ENCODE assay signal across 13 cellular contexts in genomic region chr21:37863842-37864241, GRCh38. TPM values are rescaled to one million over a fixed set of nuclear protein-coding genes. Genes with fewer than 3 reads are reported as not detected.
A peak's percentile ranks its signal among the peaks of the same experiment; 100 is the strongest.
DNase-seq lines count a peak whose midpoint lies in the region; ATAC-seq, FAIRE-seq and TF ChIP-seq lines count a peak whose summit lies in the region.
"Had no signal": no experiment of that assay in that cellular context is flagged by ENCODE, and none has a peak within 500 bp of the region (broad histone marks: within the 10 kb centered on the region; RNA-seq: fewer than 3 reads in every experiment).

No MANE protein-coding gene starts in this region.

- in situ Hi-C loops in GM12878 (cut with MboI), result no loop called here
- in situ Hi-C loops in transverse colon (cut with MboI; ENCODE audit: low pct_ligation_motif_present in 1 of 4, low pct_unique_long_range_greater_than_20kb in 1 of 4, low sequenced_read_pairs in 3 of 4), result no loop called here

- H3K9ac ChIP-seq in GM12878 (ENCODE audit: control insufficient read depth, insufficient read depth, low read length), result no peak overlapping the region

- ATAC-seq in GM12878, result peak; percentile 66
- ATAC-seq in left lung, result peak; percentile 36
- ATAC-seq in GM18907 (IDR thresholded peaks at IDR 0.05; ENCODE audit: unreplicated experiment), result no peak

- no peaks in the 10 kb centered on the region for H3K36me3 ChIP-seq in GM12878 (ENCODE audit: control insufficient read depth in 2 of 2, insufficient read depth in 2 of 2, low read length in 1 of 2)
- no peaks in the 10 kb centered on the region for H3K36me3 ChIP-seq in left lung
- no peaks in the 10 kb centered on the region for H3K36me3 ChIP-seq in transverse colon

- TF ChIP-seq CTCF in GM12878 (IDR thresholded peaks at IDR 0.05 in 2 of 3, conservative IDR thresholded peaks at IDR 0.05 in 1 of 3; ENCODE audit: control insufficient read depth in 2 of 3, extremely low read depth in 1 of 3, insufficient read depth in 1 of 3, low read depth in 3 of 3, low read length in 3 of 3) (no peak), left lung (IDR thresholded peaks at IDR 0.05) (no peak), transverse colon (IDR thresholded peaks at IDR 0.05) (no peak)

- TF ChIP-seq RAD21 in GM12878 (IDR thresholded peaks at IDR 0.05; ENCODE audit: insufficient read depth, low read depth, low read length), result no peak

- RAD21 ChIA-PET in GM12878 (lab: Charles Lee; ENCODE audit: unreplicated experiment), result interaction anchor here (0.7 kb wide), 1 partner anchor 18 kb away, joined by 3 read pairs; no protein-coding TSS in a partner anchor

- H3K4me1 ChIP-seq in GM12878 (ENCODE audit: control insufficient read depth, insufficient read depth, low read length), result no peaks in the 10 kb centered on the region
- peaks cover 0 to 29% of the 10 kb centered on the region in 2 donors for H3K4me1 ChIP-seq in left lung
- H3K4me1 ChIP-seq in transverse colon, result no peaks in the 10 kb centered on the region

- no peak for FAIRE-seq in GM12878 (lab: Jason Lieb, UNC)

- no TSS peak for BruUV-seq in GM12878 (replicated peaks; lab: Mats Ljungman, UMichigan)

- H3K9me3 ChIP-seq in GM12878 (replicated peaks; ENCODE audit: control insufficient read depth, insufficient read depth, low read length), result no peaks in the 10 kb centered on the region; the same call in 2 of the 3 replicates
- no peaks in the 10 kb centered on the region for H3K9me3 ChIP-seq in left lung
- H3K9me3 ChIP-seq in transverse colon, result no peaks in the 10 kb centered on the region

- SMC1A ChIA-PET in GM12878 (lab: Charles Lee; ENCODE audit: uncharacterized antibody, unreplicated experiment), result interaction anchor here (0.6 to 0.7 kb wide), 2 partner anchors 20 to 32 kb away, joined by 3 to 4 read pairs; no protein-coding TSS in a partner anchor

- peak; percentile 83 for DNase-seq in CD1c-positive myeloid dendritic cell (ENCODE audit: extremely low spot score)
- DNase-seq in HT1080 (ENCODE audit: low read depth), result peak; percentile 61
- DNase-seq in GM12878 (ENCODE audit: low read depth, low spot score), result no peak
- DNase-seq in left lung, result peak; percentile 53 to 62
- DNase-seq in middle frontal gyrus (ENCODE audit: extremely low spot score, low spot score), result no peak
- DNase-seq in activated naive CD4-positive, alpha-beta T cell (lab: John Stamatoyannopoulos, UW), result no peak
- DNase-seq in transverse colon, result no peak
- DNase-seq: activated effector memory CD4-positive, alpha-beta T cell treated with Interleukin-2 at 50 U/mL for 16 hours; hypothalamus; NCI-H187 had no signal

- H4K20me1 ChIP-seq in GM12878 (ENCODE audit: control insufficient read depth, insufficient read depth), result no peaks in the 10 kb centered on the region

- CTCF ChIA-PET in GM12878 (lab: Yijun Ruan, JAX), result interaction anchor here (0.7 kb wide), 1 partner anchor 1351 kb away, joined by 3 read pairs; no protein-coding TSS in a partner anchor

- POLR2A ChIA-PET in GM12878 (lab: Charles Lee), result interaction anchor here (1.2 kb wide), 1 partner anchor 30 kb away, joined by 4 read pairs; no protein-coding TSS in a partner anchor

- no peak overlapping the region for H2AFZ ChIP-seq in GM12878 (ENCODE audit: control insufficient read depth, low read depth, low read length)

- H3K27ac ChIP-seq in GM12878 (ENCODE audit: control insufficient read depth, insufficient read depth) (no peak overlapping the region), left lung (peak overlapping the region in 1 of 2 donors; percentile 15), transverse colon (no peak overlapping the region)
- H3K27ac ChIP-seq: coronary artery had no signal

- H3K4me2 ChIP-seq in GM12878 (ENCODE audit: control insufficient read depth, insufficient read depth), result no peak overlapping the region

- intact Hi-C loops in GM12878 (cut with micrococcal nuclease; ENCODE audit: unreplicated experiment) (no loop called here), left lung (cut with DNase I) (no loop called here), transverse colon (cut with DNase I; ENCODE audit: low total_unique reads) (no loop called here)

- H3K27me3 ChIP-seq in GM12878 (replicated peaks in 1 of 2; ENCODE audit: control insufficient read depth in 2 of 2, insufficient read depth in 2 of 2, low read length in 1 of 2) (no peaks in the 10 kb centered on the region), left lung (no peaks in the 10 kb centered on the region), transverse colon (peaks cover 3% of the 10 kb centered on the region)

- no peak overlapping the region for H3K4me3 ChIP-seq in GM12878
- H3K4me3 ChIP-seq in left lung, result no peak overlapping the region
- no peak overlapping the region for H3K4me3 ChIP-seq in transverse colon
- H3K4me3 ChIP-seq: coronary artery had no signal

- TF ChIP-seq EP300 in GM12878 (IDR thresholded peaks at IDR 0.05; ENCODE audit: borderline replicate concordance in 1 of 2, control insufficient read depth in 1 of 2, low read depth in 2 of 2, low read length in 2 of 2) (no peak), transverse colon (IDR thresholded peaks at IDR 0.05; ENCODE audit: low read depth) (no peak)

- no peaks in the 10 kb centered on the region for H3K79me2 ChIP-seq in GM12878 (ENCODE audit: control insufficient read depth, insufficient read depth, low read length)

- TF ChIP-seq POLR2A in GM12878 (IDR thresholded peaks at IDR 0.05; ENCODE audit: low read depth, low read length) (no peak), transverse colon (IDR thresholded peaks at IDR 0.05) (no peak)

- WGBS in GM12878 (ENCODE audit: insufficient coverage, insufficient replicate concordance, low lambda C conversion rate, missing lambda C conversion rate), result 3% methylated on average over 5 of the region's 5 CpGs
- 60 to 68% methylated on average over 5 of the region's 5 CpGs for WGBS in transverse colon (ENCODE audit: low coverage in 1 of 2), 2 donors

TF ChIP-seq in GM12878, 131 proteins besides CTCF, POLR2A, EP300 and RAD21:
- TF ChIP-seq ZNF384 (IDR thresholded peaks at IDR 0.05; ENCODE audit: borderline replicate concordance, low read depth, low read length) (0 out of 2 replicates have a peak, but pooled peaks have one; percentile 14), ATF7 (IDR thresholded peaks at IDR 0.05; ENCODE audit: low read depth) (0 out of 2 replicates have a peak, but pooled peaks have one; percentile 17), KDM1A (IDR thresholded peaks at IDR 0.05; ENCODE audit: borderline replicate concordance) (no peak)

RNA-seq across cellular contexts. Expression of gene KCNJ6, which starts 52.4 kb away (rescaled TPM):
- total RNA-seq in HT1080 (2014; rRNA removed; shearing (Covaris generic)), result not detected in 2 replicates
- 0.03 TPM in 1 of 2 replicates, not detected in the other for polyA plus RNA-seq in HT1080 (2015; cell fraction: cytosol; rRNA removed)
- polyA plus RNA-seq in HT1080 (2015; cell fraction: nucleus; rRNA removed), result not detected in 2 replicates
- not detected in 2 replicates for total RNA-seq in GM12878 (2013; cell fraction: nucleolus; rRNA removed)
- total RNA-seq in GM12878 (2014; rRNA removed) (not detected in 2 replicates), GM12878 (2014; rRNA removed; fragmentation: Illumina TruSeq; extraction: Trizol) (not detected in 2 replicates), GM12878 (2021) (not detected in 2 replicates), left lung (under 1 TPM; 0.03 to 0.05 TPM), transverse colon (under 1 TPM in 2 of 4 donors, not detected in 2; 0.14 to 0.16 TPM)
- not detected for polyA plus RNA-seq in GM12878 (2011; ENCODE audit: low read depth)
- polyA plus RNA-seq in GM12878 (2011; rRNA removed) (under 0.01 and 0.03 TPM in 2 replicates), GM12878 (2014; fragmentation: Illumina TruSeq; extraction: Trizol) (not detected in 2 replicates), GM12878 (2014; fragmentation: Nextera tagmentation; extraction: Ambion mirVana) (not detected), GM12878 (2014; rRNA removed) (not detected in 2 replicates), GM12878 (2016; fragmentation: Nextera tagmentation; extraction: Ambion mirVana) (under 1 TPM; 0.04 to 0.07 TPM)
- not detected in 2 replicates for polyA plus RNA-seq in GM12878 (2011; cell fraction: cytosol; rRNA removed)
- polyA plus RNA-seq in GM12878 (2011; cell fraction: nucleus; rRNA removed), result under 0.01 and 0.01 TPM in 2 replicates
- 0.01 TPM in 1 of 2 replicates, not detected in the other for polyA plus RNA-seq in GM12878 (2012)
- under 0.01 TPM in 1 of 2 replicates, not detected in the other for polyA minus RNA-seq in GM12878 (2011; rRNA and poly(A)+ RNA removed)
- not detected in 2 replicates for polyA minus RNA-seq in GM12878 (2011; cell fraction: cytosol; rRNA and poly(A)+ RNA removed)
- under 0.01 TPM in 1 of 2 replicates, not detected in the other for polyA minus RNA-seq in GM12878 (2011; cell fraction: nucleus; rRNA and poly(A)+ RNA removed)
- total RNA-seq: subcutaneous adipose tissue had no signal

Comparison
In these comparisons a context has a peak if more than half of its experiments do, and no peak if none do; other contexts are left out.
1. DNase-seq: peak in CD1c-positive myeloid dendritic cell (single experiment), HT1080 (single experiment) and left lung (2 of 2); none in GM12878 (single experiment), middle frontal gyrus (single experiment), activated naive CD4-positive, alpha-beta T cell (0 of 4) and transverse colon (single experiment).